Comparison of ENCODE assay signal across 16 cellular contexts in the genomic region with DNA sequence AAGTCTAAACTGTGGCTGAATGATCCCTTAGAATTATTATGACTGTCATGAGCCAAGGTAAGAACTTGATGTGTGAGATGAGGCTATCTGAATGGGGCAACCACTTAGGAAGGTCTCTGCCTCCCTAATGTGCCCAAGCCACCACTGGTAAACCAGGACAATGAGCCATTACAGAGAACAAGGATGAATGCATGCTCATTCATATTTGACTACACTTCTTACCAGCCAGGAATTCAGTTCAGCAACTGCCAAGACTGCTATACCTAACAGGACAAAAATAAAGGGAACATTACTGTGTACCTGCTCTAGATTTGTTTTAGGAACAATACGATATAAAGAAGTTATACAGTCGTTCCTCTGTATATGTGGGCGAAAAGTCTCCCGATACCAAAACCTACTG.
"Had no signal": no experiment of that assay in that cellular context is flagged by ENCODE, and none has a peak within 500 bp of the region (broad histone marks: within the 10 kb centered on the region; RNA-seq: fewer than 3 reads in every experiment).

No MANE protein-coding gene starts in this region.

- H3K27me3 Mint-ChIP-seq: activated CD4-positive, alpha-beta memory T cell treated with anti-CD3 and anti-CD28 coated beads for 36 hours; activated naive CD8-positive, alpha-beta T cell treated with anti-CD3 and anti-CD28 coated beads for 36 hours; dendritic cell treated with granulocyte-macrophage colony-stimulating factor and Interleukin-4, amounts not matched to agents 40 ng/mL and 50 ng/mL, for 4 days; stimulated activated naive CD8-positive, alpha-beta T cell treated with anti-CD3 and anti-CD28 coated beads, Interleukin-15, amount 100 ng/mL, for 72 hours; type B pancreatic cell had no signal

- H3K27ac Mint-ChIP-seq: activated CD4-positive, alpha-beta memory T cell treated with anti-CD3 and anti-CD28 coated beads for 36 hours; activated naive CD8-positive, alpha-beta T cell treated with anti-CD3 and anti-CD28 coated beads for 36 hours; dendritic cell treated with granulocyte-macrophage colony-stimulating factor and Interleukin-4, amounts not matched to agents 40 ng/mL and 50 ng/mL, for 4 days; natural killer cell; T-helper 2 cell treated with Interferon-gamma antibody and Interleukin-4, amounts not matched to agents 5 μg/mL and 100 μg/mL, for 36 hours had no signal

- ATAC-seq: esophagus mucosa; natural killer cell; stimulated activated naive CD8-positive, alpha-beta T cell treated with anti-CD3 and anti-CD28 coated beads, Interleukin-15, amount 100 ng/mL, for 72 hours had no signal

- H3K9me3 Mint-ChIP-seq: activated CD4-positive, alpha-beta memory T cell treated with anti-CD3 and anti-CD28 coated beads for 36 hours; activated naive CD8-positive, alpha-beta T cell treated with anti-CD3 and anti-CD28 coated beads for 36 hours; dendritic cell treated with granulocyte-macrophage colony-stimulating factor and Interleukin-4, amounts not matched to agents 40 ng/mL and 50 ng/mL, for 4 days; natural killer cell; stimulated activated naive CD8-positive, alpha-beta T cell treated with anti-CD3 and anti-CD28 coated beads, Interleukin-15, amount 100 ng/mL, for 72 hours; T-helper 2 cell treated with Interferon-gamma antibody and Interleukin-4, amounts not matched to agents 5 μg/mL and 100 μg/mL, for 36 hours; type B pancreatic cell had no signal

- H3K4me3 ChIP-seq: breast epithelium, lung, smooth muscle cell, suprapubic skin had no signal

- H3K27me3 ChIP-seq: breast epithelium, suprapubic skin had no signal

- H3K4me2 ChIP-seq: SK-N-SH, smooth muscle cell had no signal

- H3K36me3 ChIP-seq: breast epithelium, suprapubic skin had no signal

- H3K27ac ChIP-seq: breast epithelium, suprapubic skin had no signal

- H3K4me1 ChIP-seq: breast epithelium had no signal

- DNase-seq: activated CD4-positive, alpha-beta memory T cell treated with anti-CD3 and anti-CD28 coated beads for 36 hours; activated naive CD8-positive, alpha-beta T cell treated with anti-CD3 and anti-CD28 coated beads for 36 hours; cerebellar nuclear complex; effector CD8-positive, alpha-beta T cell; natural killer cell; SK-N-SH; stimulated activated CD4-positive, alpha-beta T cell treated with anti-CD3 and anti-CD28 coated beads, Interleukin-4, amount 100 ng/mL, for 1 hour; stimulated activated naive CD8-positive, alpha-beta T cell treated with anti-CD3 and anti-CD28 coated beads, Interleukin-15, amount 100 ng/mL, for 72 hours had no signal

- H3K4me3 Mint-ChIP-seq: activated CD4-positive, alpha-beta memory T cell treated with anti-CD3 and anti-CD28 coated beads for 36 hours; activated naive CD8-positive, alpha-beta T cell treated with anti-CD3 and anti-CD28 coated beads for 36 hours; dendritic cell treated with granulocyte-macrophage colony-stimulating factor and Interleukin-4, amounts not matched to agents 40 ng/mL and 50 ng/mL, for 4 days; natural killer cell; stimulated activated naive CD8-positive, alpha-beta T cell treated with anti-CD3 and anti-CD28 coated beads, Interleukin-15, amount 100 ng/mL, for 72 hours; T-helper 2 cell treated with Interferon-gamma antibody and Interleukin-4, amounts not matched to agents 5 μg/mL and 100 μg/mL, for 36 hours; type B pancreatic cell had no signal

- H3K9me3 ChIP-seq: breast epithelium, SK-N-SH, suprapubic skin had no signal

- H3K36me3 Mint-ChIP-seq: activated CD4-positive, alpha-beta memory T cell treated with anti-CD3 and anti-CD28 coated beads for 36 hours; natural killer cell; type B pancreatic cell had no signal
